Comparison of ENCODE assay signal across 14 cellular contexts in genomic region chr3:119304201-119304713, GRCh38. TPM values are rescaled to one million over a fixed set of nuclear protein-coding genes. Genes with fewer than 3 reads are reported as not detected.
DNase-seq lines count a peak whose midpoint lies in the region; ATAC-seq, FAIRE-seq and TF ChIP-seq lines count a peak whose summit lies in the region.
"Had no signal": no experiment of that assay in that cellular context is flagged by ENCODE, and none has a peak within 500 bp of the region (broad histone marks: within the 10 kb centered on the region; RNA-seq: fewer than 3 reads in every experiment).

No MANE protein-coding gene starts in this region.

- peaks cover 18 to 28% of the 10 kb centered on the region in 2 experiments; a peak in 3 of 4 replicates for H3K4me1 ChIP-seq in SK-N-SH (ENCODE audit: control insufficient read depth in 1 of 2, insufficient read depth in 2 of 2, low read depth in 1 of 2, low read length in 1 of 2)
- H3K4me1 ChIP-seq in skeletal muscle satellite cell (ENCODE audit: control insufficient read depth, insufficient read depth, low read length): peaks cover 41% of the 10 kb centered on the region

- H3F3A ChIP-seq in SK-N-SH (replicated peaks; ENCODE audit: insufficient read depth): peaks cover 19% of the 10 kb centered on the region

- no peak overlapping the region for H2AFZ ChIP-seq in SK-N-SH (ENCODE audit: low read depth)

- H3K9me2 ChIP-seq in SK-N-SH: no peaks in the 10 kb centered on the region

- no peak overlapping the region for H3K4me3 Mint-ChIP-seq in stimulated activated effector memory CD8-positive, alpha-beta T cell treated with anti-CD3 and anti-CD28 coated beads, Interleukin-12 subunit alpha, Interleukin-12 subunit beta, amount 100 ng/mL, for 72 hours
- H3K4me3 Mint-ChIP-seq: activated T-cell treated with anti-CD3 and anti-CD28 coated beads, Interleukin-2, amount 50 U/mL, for 72 hours had no signal

- POLR2A ChIA-PET in SK-N-SH (lab: Yijun Ruan, JAX): interaction anchor here (2.2 kb wide), 1 partner anchor 10 kb away, joined by 8 read pairs; the partner anchor contains the start of gene ARHGAP31

- TF ChIP-seq RAD21 in SK-N-SH (IDR thresholded peaks at IDR 0.05; ENCODE audit: low read length): no peak

- ATAC-seq in GM18505 (IDR thresholded peaks at IDR 0.05; ENCODE audit: unreplicated experiment): no peak
- no peak for ATAC-seq in stimulated activated effector memory CD8-positive, alpha-beta T cell treated with anti-CD3 and anti-CD28 coated beads, Interleukin-12 subunit alpha, Interleukin-12 subunit beta, amount 100 ng/mL, for 72 hours
- ATAC-seq: activated CD4-positive, CD25-positive, alpha-beta regulatory T cell treated with anti-CD3 and anti-CD28 coated beads, Interleukin-2, amount 50 U/mL, for 24 hours; activated T-cell treated with anti-CD3 and anti-CD28 coated beads, Interleukin-2, amount 50 U/mL, for 72 hours had no signal

- H4K20me1 ChIP-seq in SK-N-SH (ENCODE audit: insufficient read depth): no peaks in the 10 kb centered on the region

- CTCF ChIA-PET in SK-N-SH (lab: Yijun Ruan, JAX): interaction anchor here (1.2 to 2.1 kb wide), 2 partner anchors 9 to 61 kb away, joined by 4 read pairs; no protein-coding TSS in a partner anchor

- H3K4me2 ChIP-seq in SK-N-SH (peak overlapping the region; percentile 56; the same call in 1 of the 2 replicates), skeletal muscle satellite cell (ENCODE audit: low read length) (peak overlapping the region; percentile 52)

- H3K9me3 ChIP-seq in SK-N-SH (no peaks in the 10 kb centered on the region), skeletal muscle satellite cell (replicated peaks; ENCODE audit: low read length) (no peaks in the 10 kb centered on the region)

- H3K27me3 ChIP-seq in SK-N-SH (ENCODE audit: insufficient read depth) (no peaks in the 10 kb centered on the region), skeletal muscle satellite cell (ENCODE audit: control insufficient read depth, insufficient read depth, low read length) (no peaks in the 10 kb centered on the region)

- no peaks in the 10 kb centered on the region for H3K9me3 Mint-ChIP-seq in stimulated activated effector memory CD8-positive, alpha-beta T cell treated with anti-CD3 and anti-CD28 coated beads, Interleukin-12 subunit alpha, Interleukin-12 subunit beta, amount 100 ng/mL, for 72 hours

- TF ChIP-seq POLR2A in H54 (IDR thresholded peaks at IDR 0.05; ENCODE audit: low read depth, low read length): no peak
- TF ChIP-seq POLR2A in GM18505 (IDR thresholded peaks at IDR 0.05; ENCODE audit: borderline replicate concordance, extremely low read depth, insufficient read depth, insufficient read length): no peak

- FAIRE-seq in H54 (lab: Jason Lieb, UNC): peak; percentile 11

- TF ChIP-seq CTCF in SK-N-SH (IDR thresholded peaks at IDR 0.05): no peak

- 50% methylated on average over 1 of the region's 1 CpG for WGBS in SK-N-SH (ENCODE audit: low lambda C conversion rate)

- H3K36me3 Mint-ChIP-seq in stimulated activated effector memory CD8-positive, alpha-beta T cell treated with anti-CD3 and anti-CD28 coated beads, Interleukin-12 subunit alpha, Interleukin-12 subunit beta, amount 100 ng/mL, for 72 hours: peaks cover 22% of the 10 kb centered on the region

- no peak overlapping the region for H3K4me3 ChIP-seq in SK-N-SH (ENCODE audit: low read depth in 2 of 2, low read length in 1 of 2)
- H3K4me3 ChIP-seq in skeletal muscle satellite cell (ENCODE audit: low read length): no peak overlapping the region
- H3K4me3 ChIP-seq: SK-N-MC had no signal

- peaks cover 97% of the 10 kb centered on the region for H3K79me2 ChIP-seq in SK-N-SH (ENCODE audit: insufficient read depth)

- DNase-seq in H54 (ENCODE audit: insufficient read length, low spot score): peak; percentile 40
- DNase-seq in SK-N-SH: no peak
- peak; percentile 51 for DNase-seq in fibroblast of peridontal ligament (ENCODE audit: extremely low read depth)
- no peak for DNase-seq in NCI-H345 (lab: John Stamatoyannopoulos, UW)
- no peak for DNase-seq in NCI-H2107 (lab: John Stamatoyannopoulos, UW)
- DNase-seq in stimulated activated effector memory CD8-positive, alpha-beta T cell treated with anti-CD3 and anti-CD28 coated beads, Interleukin-12 subunit alpha, Interleukin-12 subunit beta, amount 100 ng/mL, for 72 hours (ENCODE audit: low spot score in 2 of 2): no peak
- DNase-seq: activated T-cell treated with anti-CD3 and anti-CD28 coated beads, Interleukin-2, amount 50 U/mL, for 72 hours; aorta; MM.1S; NCI-H526 treated with DMSO at 0.1 percent for 48 hours had no signal

- peaks cover 35% of the 10 kb centered on the region for H3K4me1 Mint-ChIP-seq in stimulated activated effector memory CD8-positive, alpha-beta T cell treated with anti-CD3 and anti-CD28 coated beads, Interleukin-12 subunit alpha, Interleukin-12 subunit beta, amount 100 ng/mL, for 72 hours

- H3K27ac ChIP-seq in SK-N-SH (ENCODE audit: low read depth in 2 of 2, low read length in 1 of 2): peak overlapping the region; percentile 3 to 65
- H3K27ac ChIP-seq: SK-N-MC had no signal

- H3K36me3 ChIP-seq in SK-N-SH (replicated peaks in 1 of 2; ENCODE audit: control insufficient read depth in 1 of 2, insufficient read depth in 2 of 2, low read length in 1 of 2) (peaks cover 9 to 27% of the 10 kb centered on the region in 2 experiments), skeletal muscle satellite cell (ENCODE audit: insufficient read depth, low read length) (peaks cover 5% of the 10 kb centered on the region)

- TF ChIP-seq EP300 in SK-N-SH (IDR thresholded peaks at IDR 0.05; ENCODE audit: borderline replicate concordance in 1 of 2, low read depth in 1 of 2, low read length in 1 of 2): no peak

- H3K27ac Mint-ChIP-seq in stimulated activated effector memory CD8-positive, alpha-beta T cell treated with anti-CD3 and anti-CD28 coated beads, Interleukin-12 subunit alpha, Interleukin-12 subunit beta, amount 100 ng/mL, for 72 hours: no peak overlapping the region
- H3K27ac Mint-ChIP-seq: activated T-cell treated with anti-CD3 and anti-CD28 coated beads, Interleukin-2, amount 50 U/mL, for 72 hours had no signal

- H3K9ac ChIP-seq in SK-N-SH (no peak overlapping the region; the same call in 1 of the 2 replicates), skeletal muscle satellite cell (ENCODE audit: low read depth, low read length) (peak overlapping the region; percentile 26)

TF ChIP-seq in SK-N-SH, 30 proteins besides CTCF, POLR2A, EP300 and RAD21:
- TF ChIP-seq FOXM1 (IDR thresholded peaks at IDR 0.05; ENCODE audit: low read depth): no peak
- TF ChIP-seq PBX3 (IDR thresholded peaks at IDR 0.05): peak; percentile 39

RNA-seq across cellular contexts. Expression of gene ARHGAP31, which starts 10.1 kb away (rescaled TPM):
- 4.4 and 7.7 TPM in 2 replicates for polyA plus RNA-seq in SK-N-SH (2012; rRNA removed)
- polyA plus RNA-seq in SK-N-SH (2012; cell fraction: cytosol; rRNA removed): 4.0 and 4.8 TPM in 2 replicates
- polyA plus RNA-seq in SK-N-SH (2012; cell fraction: nucleus; rRNA removed): 6.0 and 7.0 TPM in 2 replicates
- 5.9 and 6.1 TPM in 2 replicates for total RNA-seq in skeletal muscle satellite cell (2012; rRNA removed)

Comparison
In these comparisons a context has a peak if more than half of its experiments do, and no peak if none do; other contexts are left out.
1. DNase-seq: peak in H54 (single experiment) and fibroblast of peridontal ligament (single experiment); none in SK-N-SH (single experiment), NCI-H345 (single experiment), NCI-H2107 (single experiment) and stimulated activated effector memory CD8-positive, alpha-beta T cell treated with anti-CD3 and anti-CD28 coated beads, Interleukin-12 subunit alpha, Interleukin-12 subunit beta, amount 100 ng/mL, for 72 hours (0 of 2).